In the genomic region with DNA sequence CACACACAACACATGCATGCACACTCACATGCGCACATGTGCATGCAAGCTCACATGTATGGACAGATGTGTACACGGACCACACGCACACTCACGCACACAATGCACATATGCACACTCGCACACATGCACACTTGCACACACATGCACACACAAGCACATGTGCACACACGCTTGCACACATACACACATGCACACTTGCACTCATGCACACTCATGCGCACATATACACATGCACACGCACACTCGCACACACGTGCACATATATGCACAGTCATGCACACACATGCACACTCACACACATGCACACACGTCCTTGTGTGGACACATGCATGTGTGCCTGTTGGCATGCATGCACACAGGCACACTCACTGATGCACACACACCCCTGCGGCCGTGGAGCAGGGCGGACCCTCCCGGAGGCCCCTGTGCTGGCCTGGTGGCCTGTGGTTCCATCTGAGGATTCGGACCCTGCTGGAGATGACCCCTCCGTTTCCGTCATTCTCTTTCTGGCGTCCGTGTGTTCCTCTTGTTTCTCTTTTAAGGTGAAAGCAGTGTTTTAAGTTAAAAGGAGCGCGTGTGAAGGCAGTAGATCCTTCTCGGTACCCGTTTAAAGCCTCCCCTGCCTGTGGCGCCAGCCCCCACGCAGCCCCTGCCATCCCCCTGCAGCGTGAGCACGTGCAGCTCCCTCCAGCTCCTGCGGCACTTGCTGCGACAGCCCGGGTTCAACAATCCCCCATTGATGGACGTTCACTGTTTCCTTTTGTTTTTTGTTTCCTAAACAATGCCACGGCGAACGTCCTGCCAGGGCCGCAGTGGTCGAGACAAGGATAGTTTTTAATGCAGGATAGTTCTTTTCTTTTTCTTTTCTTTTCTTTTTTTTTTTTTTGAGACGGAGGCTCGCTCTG, we compare ENCODE assay signal across 27 cellular contexts. TPM values are rescaled to one million over a fixed set of nuclear protein-coding genes. Genes with fewer than 3 reads are reported as not detected.
DNase-seq lines count a peak whose midpoint lies in the region; TF ChIP-seq lines count a peak whose summit lies in the region.
"Had no signal": no experiment of that assay in that cellular context is flagged by ENCODE, and none has a peak within 500 bp of the region (broad histone marks: within the 10 kb centered on the region; RNA-seq: fewer than 3 reads in every experiment).

No MANE protein-coding gene starts in this region.

- H2BK5ac ChIP-seq in neuronal stem cell (ENCODE audit: low read length): no peak overlapping the region

- H3K27ac ChIP-seq in neuronal stem cell (replicated peaks; ENCODE audit: low read length) (no peak overlapping the region), transverse colon (no peak overlapping the region), mammary epithelial cell (ENCODE audit: insufficient read depth, low read depth, low read length) (no peak overlapping the region)
- H3K27ac ChIP-seq: gastroesophageal sphincter, Peyer's patch, spleen had no signal

- H3K14ac ChIP-seq in neuronal stem cell (ENCODE audit: low read length): peak overlapping the region; percentile 97

- no peak overlapping the region for H3K4me2 ChIP-seq in neuronal stem cell (ENCODE audit: insufficient read depth, low read length, poor library complexity, severe bottlenecking)
- no peak overlapping the region for H3K4me2 ChIP-seq in mammary epithelial cell (ENCODE audit: insufficient read depth, low read depth, low read length)
- H3K4me2 ChIP-seq: GM23338 had no signal

- peaks cover 0 to 2% (median 0%) of the 10 kb centered on the region in 3 experiments for H3K27me3 ChIP-seq in neuronal stem cell (ENCODE audit: control insufficient read depth in 3 of 3, insufficient read depth in 3 of 3, low read depth in 1 of 3, low read length in 3 of 3)
- no peaks in the 10 kb centered on the region for H3K27me3 ChIP-seq in transverse colon
- no peaks in the 10 kb centered on the region for H3K27me3 ChIP-seq in mammary epithelial cell (ENCODE audit: insufficient read depth, low read length)
- H3K27me3 ChIP-seq: gastroesophageal sphincter, Peyer's patch, right atrium auricular region, spleen had no signal

- no CpG with 5 or more reads among the region's 39 CpGs for WGBS in neuronal stem cell (ENCODE audit: extremely low coverage in 2 of 2, insufficient read length in 2 of 2, insufficient replicate concordance in 1 of 2), 2 donors
- WGBS in transverse colon (ENCODE audit: low coverage in 1 of 2), 2 donors: 94 to 95% methylated on average over 15 to 39 of the region's 39 CpGs
- 89% methylated on average over 37 of the region's 39 CpGs for WGBS in mammary epithelial cell (ENCODE audit: low coverage, missing lambda C conversion rate)

- peaks cover 19% of the 10 kb centered on the region for H3K4me1 Mint-ChIP-seq in activated naive CD4-positive, alpha-beta T cell treated with anti-CD3 and anti-CD28 coated beads, Interleukin-2, amount 10 ng/mL, durations not matched to agents 7 days and 5 days
- peaks cover 5% of the 10 kb centered on the region for H3K4me1 Mint-ChIP-seq in endothelial cell (ENCODE audit: unreplicated experiment)

- H2AFZ ChIP-seq in neuronal stem cell (ENCODE audit: low read length) (no peak overlapping the region), mammary epithelial cell (ENCODE audit: low read depth, low read length) (no peak overlapping the region)
- H2AFZ ChIP-seq: GM23338 had no signal

- H3K9ac ChIP-seq in neuronal stem cell (ENCODE audit: low read depth, low read length, poor library complexity) (peak overlapping the region; percentile 86), mammary epithelial cell (ENCODE audit: insufficient read depth, low read length) (no peak overlapping the region)

- no peak overlapping the region for H2BK120ac ChIP-seq in neuronal stem cell (ENCODE audit: low read depth, low read length)

- peaks cover 17% of the 10 kb centered on the region for H3K79me1 ChIP-seq in neuronal stem cell (ENCODE audit: low read depth, low read length)

- peaks cover 0 to 4% of the 10 kb centered on the region in 2 donors for H3K9me3 ChIP-seq in neuronal stem cell (replicated peaks in 1 of 2; ENCODE audit: control insufficient read depth in 2 of 2, insufficient read depth in 1 of 2, low read depth in 1 of 2, low read length in 2 of 2)
- no peaks in the 10 kb centered on the region for H3K9me3 ChIP-seq in transverse colon
- H3K9me3 ChIP-seq in mammary epithelial cell (replicated peaks; ENCODE audit: insufficient read depth, low read length): no peaks in the 10 kb centered on the region
- H3K9me3 ChIP-seq: gastroesophageal sphincter, Peyer's patch, right atrium auricular region, spleen had no signal

- no peaks in the 10 kb centered on the region for H4K20me1 ChIP-seq in mammary epithelial cell (ENCODE audit: insufficient read depth, low read length)

- H3K4me3 Mint-ChIP-seq in activated naive CD4-positive, alpha-beta T cell treated with anti-CD3 and anti-CD28 coated beads, Interleukin-2, amount 10 ng/mL, durations not matched to agents 7 days and 5 days: no peak overlapping the region
- peak overlapping the region; percentile 69 for H3K4me3 Mint-ChIP-seq in endothelial cell (ENCODE audit: unreplicated experiment)
- H3K4me3 Mint-ChIP-seq: activated CD8-positive, alpha-beta T cell treated with anti-CD3 and anti-CD28 coated beads for 36 hours; endodermal cell; GM23338 had no signal

- H3K9me3 Mint-ChIP-seq in activated naive CD4-positive, alpha-beta T cell treated with anti-CD3 and anti-CD28 coated beads, Interleukin-2, amount 10 ng/mL, durations not matched to agents 7 days and 5 days: no peaks in the 10 kb centered on the region
- H3K9me3 Mint-ChIP-seq in endothelial cell (ENCODE audit: unreplicated experiment): no peaks in the 10 kb centered on the region
- H3K9me3 Mint-ChIP-seq: activated CD8-positive, alpha-beta T cell treated with anti-CD3 and anti-CD28 coated beads for 36 hours; endodermal cell; GM23338 had no signal

- no peak for TF ChIP-seq EP300 in transverse colon (IDR thresholded peaks at IDR 0.05; ENCODE audit: low read depth)

- TF ChIP-seq CTCF in endothelial cell (IDR thresholded peaks at IDR 0.05; ENCODE audit: unreplicated experiment) (no peak), transverse colon (IDR thresholded peaks at IDR 0.05) (no peak), GM10248 (IDR thresholded peaks at IDR 0.05; ENCODE audit: control extremely low read depth, extremely low read depth, low read depth, missing control alignments) (no peak), mammary epithelial cell (conservative IDR thresholded peaks at IDR 0.05 in 1 of 2, IDR thresholded peaks at IDR 0.05 in 1 of 2; ENCODE audit: extremely low read depth in 1 of 2, insufficient read depth in 1 of 2, low read depth in 1 of 2, low read length in 2 of 2) (no peak)

- H3K27me3 Mint-ChIP-seq in activated naive CD4-positive, alpha-beta T cell treated with anti-CD3 and anti-CD28 coated beads, Interleukin-2, amount 10 ng/mL, durations not matched to agents 7 days and 5 days: no peaks in the 10 kb centered on the region
- H3K27me3 Mint-ChIP-seq in endothelial cell (ENCODE audit: unreplicated experiment): peaks cover 9% of the 10 kb centered on the region
- H3K27me3 Mint-ChIP-seq: activated CD8-positive, alpha-beta T cell treated with anti-CD3 and anti-CD28 coated beads for 36 hours had no signal

- no peak for TF ChIP-seq POLR2A in transverse colon (IDR thresholded peaks at IDR 0.05)

- in situ Hi-C loops in transverse colon (cut with MboI; ENCODE audit: low pct_ligation_motif_present in 1 of 4, low pct_unique_long_range_greater_than_20kb in 1 of 4, low sequenced_read_pairs in 3 of 4) (loop anchor here in 2 of 4 donors (25.0 kb wide), 1 partner anchor 102 kb away; a partner anchor contains a TSS), mammary epithelial cell (cut with MboI; ENCODE audit: low sequenced_read_pairs in 2 of 2) (no loop called here)

- no peak overlapping the region for H2BK15ac ChIP-seq in neuronal stem cell (ENCODE audit: low read length)

- CTCF ChIA-PET in activated naive CD4-positive, alpha-beta T cell treated with anti-CD3 and anti-CD28 coated beads, Interleukin-2, amount 10 ng/mL, durations not matched to agents 7 days and 5 days (lab: Charles Lee): no interaction called here
- CTCF ChIA-PET in GM10248 (lab: Yijun Ruan, JAX): no interaction called here
- CTCF ChIA-PET in mammary epithelial cell (lab: Charles Lee; ENCODE audit: low non-redundant PET): no interaction called here

- dilution Hi-C loops in mammary epithelial cell (cut with HindIII; ENCODE audit: low sequenced_read_pairs): no loop called here

- no peak overlapping the region for H3K18ac ChIP-seq in neuronal stem cell (ENCODE audit: low read length)

- intact Hi-C loops in transverse colon (cut with DNase I; ENCODE audit: low total_unique reads): no loop called here
- intact Hi-C loops in mammary epithelial cell (cut with micrococcal nuclease): no loop called here

- peak overlapping the region; percentile 99 for H3K23ac ChIP-seq in neuronal stem cell (ENCODE audit: low read depth, low read length, poor library complexity)

- no TSS peak for BruUV-seq in mammary epithelial cell (replicated peaks; lab: Mats Ljungman, UMichigan)

- peaks cover 22% of the 10 kb centered on the region for H3K36me3 Mint-ChIP-seq in activated naive CD4-positive, alpha-beta T cell treated with anti-CD3 and anti-CD28 coated beads, Interleukin-2, amount 10 ng/mL, durations not matched to agents 7 days and 5 days
- peaks cover 17% of the 10 kb centered on the region for H3K36me3 Mint-ChIP-seq in endothelial cell (ENCODE audit: low read depth, unreplicated experiment)

- peaks cover 23 to 43% of the 10 kb centered on the region in 2 donors for H3K36me3 ChIP-seq in neuronal stem cell (replicated peaks in 1 of 2; ENCODE audit: control insufficient read depth in 2 of 2, insufficient read depth in 2 of 2, low read length in 2 of 2)
- H3K36me3 ChIP-seq in transverse colon: peaks cover 0 to 42% (median 14%) of the 10 kb centered on the region in 4 donors
- peaks cover 7% of the 10 kb centered on the region for H3K36me3 ChIP-seq in mammary epithelial cell (ENCODE audit: insufficient read depth, low read length)

- no peak for DNase-seq in activated naive CD4-positive, alpha-beta T cell treated with anti-CD3 and anti-CD28 coated beads, Interleukin-2, amount 10 ng/mL, durations not matched to agents 7 days and 5 days
- DNase-seq in activated naive CD4-positive, alpha-beta T cell treated with anti-CD3 and anti-CD28 coated beads, Interleukin-2, amount 50 U/mL, for 16 hours: no peak
- no peak for DNase-seq in endothelial cell (ENCODE audit: low spot score)
- no peak for DNase-seq in neuronal stem cell (ENCODE audit: low spot score)
- no peak for DNase-seq in NCI-H1092 treated with DMSO at 0.1 percent for 48 hours (lab: John Stamatoyannopoulos, UW)
- DNase-seq in transverse colon: no peak
- no peak for DNase-seq in GM10248 (ENCODE audit: extremely low spot score)
- DNase-seq in mammary epithelial cell: no peak
- DNase-seq: 8988T; activated CD4-positive, CD25-positive, alpha-beta regulatory T cell treated with anti-CD3 and anti-CD28 coated beads, Interleukin-2, amount 50 U/mL, for 72 hours; activated CD8-positive, alpha-beta T cell treated with anti-CD3 and anti-CD28 coated beads for 36 hours; AML-193; cortex of kidney; DMS153; endodermal cell; NCI-H1694 treated with DMSO at 0.1 percent for 48 hours; NCI-H2171; NCI-H524; NK-92 treated with Interleukin-12 subunit alpha and Interleukin-12 subunit beta, amount 100 ng/mL, for 24 hours; Peyer's patch; spleen; stimulated activated CD4-positive, alpha-beta T cell treated with anti-CD3 and anti-CD28 coated beads, Interleukin-4, amount 100 ng/mL, for 24 hours; stimulated activated naive CD4-positive, alpha-beta T cell had no signal

- POLR2A ChIA-PET in GM10248 (lab: Yijun Ruan, JAX): no interaction called here

- peaks cover 17% of the 10 kb centered on the region for H3K79me2 ChIP-seq in mammary epithelial cell (ENCODE audit: insufficient read depth, low read length)

- peak overlapping the region; percentile 97 for H4K8ac ChIP-seq in neuronal stem cell (ENCODE audit: low read depth, low read length)

- peak overlapping the region; percentile 55 for H3K27ac Mint-ChIP-seq in activated naive CD4-positive, alpha-beta T cell treated with anti-CD3 and anti-CD28 coated beads, Interleukin-2, amount 10 ng/mL, durations not matched to agents 7 days and 5 days
- H3K27ac Mint-ChIP-seq in endothelial cell (ENCODE audit: unreplicated experiment): peak overlapping the region; percentile 24
- H3K27ac Mint-ChIP-seq: activated CD8-positive, alpha-beta T cell treated with anti-CD3 and anti-CD28 coated beads for 36 hours; endodermal cell; GM23338 had no signal

- H3K4me1 ChIP-seq in neuronal stem cell (ENCODE audit: control insufficient read depth in 2 of 2, insufficient read depth in 1 of 2, low read depth in 1 of 2, low read length in 2 of 2) (peaks cover 0 to 4% of the 10 kb centered on the region in 2 donors), transverse colon (peaks cover 14 to 22% (median 16%) of the 10 kb centered on the region in 4 donors), mammary epithelial cell (ENCODE audit: insufficient read depth, low read length) (peaks cover 2% of the 10 kb centered on the region)

- no peak overlapping the region for H2AK5ac ChIP-seq in neuronal stem cell (ENCODE audit: low read depth, low read length)

- peak overlapping the region in 1 of 2 donors; percentile 55 for H3K4me3 ChIP-seq in neuronal stem cell (ENCODE audit: low read length in 2 of 2)
- no peak overlapping the region for H3K4me3 ChIP-seq in transverse colon
- no peak overlapping the region for H3K4me3 ChIP-seq in mammary epithelial cell (replicated peaks in 1 of 3; ENCODE audit: insufficient read depth in 1 of 3, low read depth in 2 of 3, low read length in 3 of 3)
- H3K4me3 ChIP-seq: gastroesophageal sphincter, GM23338, lung, Peyer's patch, right atrium auricular region, spleen had no signal

- no peak overlapping the region for H4K91ac ChIP-seq in neuronal stem cell (ENCODE audit: low read depth, low read length, poor library complexity)

- peak overlapping the region; percentile 84 for H2BK12ac ChIP-seq in neuronal stem cell (ENCODE audit: low read length)

- H3K4ac ChIP-seq in neuronal stem cell (ENCODE audit: low read length): no peak overlapping the region

RNA-seq across cellular contexts. Expression of a gene that starts 5.6 kb away (rescaled TPM):
- total RNA-seq in endothelial cell (ENCODE audit: unreplicated experiment) (84.0 TPM), transverse colon (100 to 1,000 TPM in 3 of 4 donors, 10 to 100 TPM in 1; 32.2 to 196 (median 156) TPM), mammary epithelial cell (10 to 100 TPM; 34.3 to 73.6 TPM)
- 61.9 TPM for polyA plus RNA-seq in neuronal stem cell (2013, experiment 1 of 2)
- polyA plus RNA-seq in neuronal stem cell (2013, experiment 2 of 2): 60.2 TPM
- polyA plus RNA-seq in mammary epithelial cell: 61.1 TPM
- 11.9 TPM for polyA minus RNA-seq in mammary epithelial cell

RNA-seq across cellular contexts. Expression of a gene that starts 12.1 kb away (rescaled TPM):
- 18.1 TPM for total RNA-seq in endothelial cell (ENCODE audit: unreplicated experiment)
- polyA plus RNA-seq in neuronal stem cell (2013, experiment 1 of 2): 41.6 TPM
- 42.6 TPM for polyA plus RNA-seq in neuronal stem cell (2013, experiment 2 of 2)
- total RNA-seq in transverse colon: 1 to 10 TPM; 1.4 to 4.4 (median 2.9) TPM
- total RNA-seq in mammary epithelial cell: 10 to 100 TPM in 1 of 2 donors, 1 to 10 TPM in 1; 4.2 to 19.5 TPM
- polyA plus RNA-seq in mammary epithelial cell: 8.0 TPM
- polyA minus RNA-seq in mammary epithelial cell: not detected

RNA-seq across cellular contexts. Expression of a gene that starts 18.1 kb away (rescaled TPM):
- total RNA-seq in endothelial cell (ENCODE audit: unreplicated experiment) (145 TPM), transverse colon (10 to 100 TPM; 36.3 to 77.2 (median 41.6) TPM), mammary epithelial cell (100 to 1,000 TPM in 1 of 2 donors, 10 to 100 TPM in 1; 32.8 to 163 TPM)
- polyA plus RNA-seq in neuronal stem cell (2013, experiment 1 of 2): 124 TPM
- polyA plus RNA-seq in neuronal stem cell (2013, experiment 2 of 2): 126 TPM
- polyA plus RNA-seq in mammary epithelial cell: 56.3 TPM
- polyA minus RNA-seq in mammary epithelial cell: 238 TPM

RNA-seq across cellular contexts. Expression of a gene that starts 48.9 kb away (rescaled TPM):
- total RNA-seq in endothelial cell (ENCODE audit: unreplicated experiment) (1,175 TPM), transverse colon (1,000 to 10,000 TPM; 1,367 to 2,740 (median 2,511) TPM), mammary epithelial cell (100 to 1,000 TPM; 318 to 950 TPM)
- polyA plus RNA-seq in neuronal stem cell (2013, experiment 1 of 2): 3,965 TPM
- 3,732 TPM for polyA plus RNA-seq in neuronal stem cell (2013, experiment 2 of 2)
- 2,121 TPM for polyA plus RNA-seq in mammary epithelial cell
- 372 TPM for polyA minus RNA-seq in mammary epithelial cell
